In genomic region chr1:2896824-2897223, GRCh38 we compare ENCODE assay signal across 31 cellular contexts.
"Had no signal": no experiment of that assay in that cellular context is flagged by ENCODE, and none has a peak within 500 bp of the region (broad histone marks: within the 10 kb centered on the region; RNA-seq: fewer than 3 reads in every experiment).

No MANE protein-coding gene starts in this region.

- ATAC-seq: activated T-helper 17 cell treated with anti-CD3 and anti-CD28 coated beads, Interleukin-2, amount 50 U/mL, for 72 hours; Panc1 had no signal

- H3K4me3 ChIP-seq: cardiac muscle cell, SJCRH30 had no signal

- H3K27me3 ChIP-seq: brain microvascular endothelial cell, cardiac muscle cell had no signal

- H3K9ac ChIP-seq: SK-N-SH had no signal

- H3K9me3 ChIP-seq: SK-N-SH had no signal

- H3K36me3 ChIP-seq: brain microvascular endothelial cell, cardiac muscle cell, SJCRH30 had no signal

- H3K4me1 Mint-ChIP-seq: activated T-helper 17 cell treated with anti-CD3 and anti-CD28 coated beads, Interleukin-2, amount 50 U/mL, for 72 hours had no signal

- H3K27me3 Mint-ChIP-seq: activated CD4-positive, alpha-beta memory T cell treated with anti-CD3 and anti-CD28 coated beads for 36 hours; activated CD4-positive, alpha-beta T cell treated with anti-CD3 and anti-CD28 coated beads, Interleukin-2, amount 10 ng/mL, durations not matched to agents 7 days and 5 days; activated naive CD8-positive, alpha-beta T cell; activated T-helper 17 cell treated with anti-CD3 and anti-CD28 coated beads, Interleukin-2, amount 50 U/mL, for 72 hours had no signal

- H3K4me1 ChIP-seq: SJCRH30 had no signal

- H3K4me2 ChIP-seq: SK-N-SH had no signal

- DNase-seq: activated CD4-positive, alpha-beta memory T cell treated with anti-CD3 and anti-CD28 coated beads for 36 hours; activated CD4-positive, alpha-beta T cell treated with anti-CD3 and anti-CD28 coated beads, Interleukin-2, amount 10 ng/mL, durations not matched to agents 7 days and 5 days; activated CD4-positive, CD25-positive, alpha-beta regulatory T cell; activated CD8-positive, alpha-beta memory T cell treated with anti-CD3 and anti-CD28 coated beads for 24 hours; activated gamma-delta T cell; activated naive CD4-positive, alpha-beta T cell treated with anti-CD3 and anti-CD28 coated beads for 36 hours; activated T-cell treated with anti-CD3 and anti-CD28 coated beads, Interleukin-2, amount 50 U/mL, for 48 hours; amygdala; brain microvascular endothelial cell; KG1; NCI-H1092 treated with DMSO at 0.1 percent for 48 hours; NCI-H1417 treated with DMSO at 0.1 percent for 48 hours; NCI-H1694; NCI-H2029; NCI-H2107; NCI-H2171 treated with DMSO at 0.1 percent for 48 hours; NCI-H226; NCI-H526 treated with DMSO at 0.1 percent for 48 hours; NCI-H82; NK-92 treated with Interleukin-12 subunit alpha and Interleukin-12 subunit beta, amount 100 ng/mL, for 24 hours; OCI-M1; Right ventricle myocardium superior; SJCRH30; SK-N-SH; T-helper 1 cell had no signal

- H3K4me3 Mint-ChIP-seq: activated CD4-positive, alpha-beta memory T cell treated with anti-CD3 and anti-CD28 coated beads for 36 hours; activated CD4-positive, alpha-beta T cell treated with anti-CD3 and anti-CD28 coated beads, Interleukin-2, amount 10 ng/mL, durations not matched to agents 7 days and 5 days; activated naive CD4-positive, alpha-beta T cell treated with anti-CD3 and anti-CD28 coated beads for 36 hours; activated naive CD8-positive, alpha-beta T cell; activated T-helper 17 cell treated with anti-CD3 and anti-CD28 coated beads, Interleukin-2, amount 50 U/mL, for 72 hours had no signal

- H3K9me3 Mint-ChIP-seq: activated naive CD4-positive, alpha-beta T cell treated with anti-CD3 and anti-CD28 coated beads for 36 hours had no signal

- H3K27ac ChIP-seq: brain microvascular endothelial cell, cardiac muscle cell, RWPE1, SJCRH30, VCaP had no signal

- H3K36me3 Mint-ChIP-seq: activated CD4-positive, alpha-beta memory T cell treated with anti-CD3 and anti-CD28 coated beads for 36 hours; activated naive CD8-positive, alpha-beta T cell had no signal
